Comparison of ENCODE assay signal across 8 cellular contexts in the genomic region with DNA sequence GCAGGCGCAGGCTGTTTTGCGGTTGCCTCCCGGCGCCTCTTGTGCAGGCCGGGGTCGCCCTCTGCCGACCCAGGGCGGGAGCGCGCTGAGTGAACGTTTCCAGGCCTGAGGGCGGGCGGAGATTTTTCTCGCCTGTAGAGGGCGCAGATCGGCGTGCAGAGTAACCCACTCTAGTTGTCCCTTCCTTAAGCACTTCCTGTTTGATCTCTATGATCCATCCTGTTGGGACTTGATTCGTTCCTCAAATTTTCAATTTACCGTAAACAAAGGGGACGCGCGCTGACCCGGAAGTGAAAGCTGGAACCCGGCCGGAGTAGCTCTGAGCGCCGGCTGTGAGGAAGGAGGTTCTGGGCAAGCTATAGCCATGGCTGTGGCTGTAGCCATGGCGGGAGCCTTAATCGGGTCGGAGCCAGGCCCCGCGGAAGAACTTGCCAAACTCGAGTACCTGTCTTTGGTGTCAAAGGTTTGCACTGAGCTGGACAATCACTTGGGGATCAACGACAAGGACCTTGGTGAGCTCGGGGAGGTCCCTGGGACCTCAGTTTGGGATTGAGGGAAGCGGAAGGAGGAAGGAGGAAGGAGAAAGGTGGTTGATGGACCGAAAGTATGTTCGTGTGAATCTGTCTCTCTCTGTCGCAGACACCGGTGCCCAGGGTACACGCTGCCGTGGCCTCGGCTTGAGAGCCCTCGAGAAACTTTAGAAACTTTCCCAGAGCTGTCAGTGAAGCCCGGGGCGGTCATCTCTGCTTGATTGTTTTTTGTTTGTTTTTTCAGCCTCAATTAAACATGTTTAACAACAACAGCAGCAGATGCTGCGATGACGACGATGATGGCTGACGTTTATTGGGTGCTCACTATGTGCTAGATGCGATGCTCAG. TPM values are rescaled to one million over a fixed set of nuclear protein-coding genes. Genes with fewer than 3 reads are reported as not detected.
A peak's percentile ranks its signal among the peaks of the same experiment; 100 is the strongest.
DNase-seq lines count a peak whose midpoint lies in the region; ATAC-seq and TF ChIP-seq lines count a peak whose summit lies in the region.

A gene (plus strand): TSS at position 302 of the 878 bp plus-strand sequence. CDS start 63 bp downstream, at position 365.

- peaks cover 13% of the 10 kb centered on the region for H3K4me1 ChIP-seq in colonic mucosa

- H3K27ac ChIP-seq in colonic mucosa (peak within 1 kb of the TSS; percentile 77), layer of hippocampus (ENCODE audit: low read depth, low read length) (peak within 1 kb of the TSS; percentile 89)

- TF ChIP-seq CTCF in BJ (IDR thresholded peaks at IDR 0.05; ENCODE audit: insufficient read depth, low read depth, low read length) (peak; percentile 100), colonic mucosa (IDR thresholded peaks at IDR 0.05) (peak; percentile 100)

- H3K27me3 ChIP-seq in BJ (ENCODE audit: control insufficient read depth, insufficient read depth, low read length) (no peaks in the 10 kb centered on the region), colonic mucosa (no peaks in the 10 kb centered on the region), layer of hippocampus (ENCODE audit: control insufficient read depth, insufficient read depth, low read length) (no peaks in the 10 kb centered on the region)

- no peaks in the 10 kb centered on the region for H3K36me3 ChIP-seq in BJ (ENCODE audit: control insufficient read depth, insufficient read depth, low read length)
- H3K36me3 ChIP-seq in colonic mucosa = no peaks in the 10 kb centered on the region

- POLR2A ChIA-PET in BJ (lab: Charles Lee) = interaction anchor here (0.6 to 1.6 kb wide), 5 partner anchors 79 to 123 kb away, joined by 4 to 18 read pairs (median 12); a partner anchor contains a TSS

- CTCF ChIA-PET in BJ (lab: Yijun Ruan, JAX) = interaction anchor here (0.6 to 6.8 kb wide), 48 partner anchors 9 to 640 kb away, joined by 3 to 395 read pairs (median 5); a partner anchor contains a TSS

- peak; percentile 92 for ATAC-seq in HG03457 (IDR thresholded peaks at IDR 0.05; ENCODE audit: unreplicated experiment)

- peak within 1 kb of the TSS; percentile 66 for H3K4me3 ChIP-seq in BJ (ENCODE audit: low read depth, low read length)
- peak within 1 kb of the TSS; percentile 78 for H3K4me3 ChIP-seq in colonic mucosa

- no peaks in the 10 kb centered on the region for H3K9me3 ChIP-seq in colonic mucosa

- intact Hi-C loops in colonic mucosa (cut with DNase I) = loop anchor here (1.0 kb wide), 1 partner anchor 90 kb away; no protein-coding TSS in a partner anchor

- H3K9ac ChIP-seq in colonic mucosa (ENCODE audit: low read depth in 2 of 2, low read length in 2 of 2) = peak within 1 kb of the TSS; percentile 77 to 95

- DNase-seq in BJ (ENCODE audit: low read depth) (peak; percentile 97), GM19238 (ENCODE audit: insufficient read length, low spot score) (peak; percentile 84), NCI-H524 treated with DMSO at 0.1 percent for 48 hours (lab: John Stamatoyannopoulos, UW) (peak; percentile 98), colonic mucosa (peak; percentile 97)
- DNase-seq in activated CD4-positive, alpha-beta T cell treated with anti-CD3 and anti-CD28 coated beads for 48 hours = peak; percentile 98
- DNase-seq in stimulated activated CD4-positive, alpha-beta T cell treated with anti-CD3 and anti-CD28 coated beads, Interleukin-1b, Interleukin-23, amount 100 ng/mL, for 48 hours = peak; percentile 97

RNA-seq across cellular contexts. Expression of the gene that starts here (rescaled TPM):
- polyA plus RNA-seq in BJ (2011; rRNA removed) = 40.0 and 42.7 TPM in 2 replicates
- polyA minus RNA-seq in BJ (2011; rRNA and poly(A)+ RNA removed) = 41.9 and 60.3 TPM in 2 replicates
- total RNA-seq in colonic mucosa = 10 to 100 TPM; 44.5 to 47.6 TPM

Comparison
In these comparisons a context has a peak if more than half of its experiments do, and no peak if none do; other contexts are left out.
1. Peak in every context shown above with its lines: DNase-seq, ATAC-seq, H3K4me3 ChIP-seq and H3K27ac ChIP-seq.